Comparison of ENCODE assay signal across 1 cellular context in the genomic region with DNA sequence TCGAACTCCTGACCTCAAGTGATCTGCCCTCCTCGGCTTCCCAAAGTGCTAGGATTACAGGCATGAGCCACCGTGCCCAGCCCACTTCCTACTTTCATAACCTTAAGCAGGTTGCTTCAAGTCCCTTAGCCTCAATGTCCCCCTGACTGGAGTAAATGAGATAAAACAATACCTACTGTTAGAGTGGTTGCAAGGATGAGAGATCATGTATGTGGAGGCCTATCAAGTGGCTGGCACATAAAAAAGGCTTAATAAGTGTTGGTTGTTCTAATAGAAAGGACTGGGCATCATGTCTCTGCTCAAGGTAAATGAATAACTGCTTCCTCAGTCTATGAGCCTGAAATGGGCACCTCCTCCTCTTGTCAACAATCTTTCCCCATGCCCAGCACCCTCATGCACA.
TF ChIP-seq lines count a peak whose summit lies in the region.

No MANE protein-coding gene starts in this region.

TF ChIP-seq in GM12878, 131 proteins besides CTCF, POLR2A, EP300 and RAD21:
- TF ChIP-seq SREBF1 (IDR thresholded peaks at IDR 0.05; ENCODE audit: low read length) = no peak
- no peak for TF ChIP-seq ZSCAN29 (IDR thresholded peaks at IDR 0.05)
- TF ChIP-seq RAD51 (IDR thresholded peaks at IDR 0.05) = no peak
- TF ChIP-seq PML (IDR thresholded peaks at IDR 0.05; ENCODE audit: low read length) = no peak
- TF ChIP-seq RELB (IDR thresholded peaks at IDR 0.05; ENCODE audit: low read depth) = no peak
- TF ChIP-seq ZNF217 (IDR thresholded peaks at IDR 0.05) = no peak
- no peak for TF ChIP-seq SREBF2 (IDR thresholded peaks at IDR 0.05; ENCODE audit: low read length)
- no peak for TF ChIP-seq MYC (IDR thresholded peaks at IDR 0.05; ENCODE audit: insufficient read depth, insufficient read length, insufficient replicate concordance, low read length, severe bottlenecking)
- TF ChIP-seq SRF (IDR thresholded peaks at IDR 0.05; ENCODE audit: low read depth in 2 of 2, low read length in 2 of 2) = no peak
- TF ChIP-seq YBX1 (IDR thresholded peaks at IDR 0.05) = no peak
- no peak for TF ChIP-seq NKRF (conservative IDR thresholded peaks at IDR 0.05)
- TF ChIP-seq ASH2L (IDR thresholded peaks at IDR 0.05; ENCODE audit: borderline replicate concordance, low read depth) = no peak
- no peak for TF ChIP-seq ZNF207 (IDR thresholded peaks at IDR 0.05; ENCODE audit: borderline replicate concordance)
- TF ChIP-seq HDGF (IDR thresholded peaks at IDR 0.05) = no peak
- TF ChIP-seq POLR2AphosphoS5 (IDR thresholded peaks at IDR 0.05; ENCODE audit: low read length) = no peak
- no peak for TF ChIP-seq BCL3 (IDR thresholded peaks at IDR 0.05; ENCODE audit: borderline replicate concordance, insufficient read depth, low read depth, low read length, poor library complexity, severe bottlenecking)
- TF ChIP-seq RBBP5 (conservative IDR thresholded peaks at IDR 0.05) = no peak
